In genomic region chr10:115958043-115958442, GRCh38 we compare ENCODE assay signal across 1 cellular context.
TF ChIP-seq lines count a peak whose summit lies in the region.

No MANE protein-coding gene starts in this region.

TF ChIP-seq in WTC11, 78 proteins besides CTCF, POLR2A, EP300 and RAD21 (continued from another document):
- TF ChIP-seq ERG (CRISPR knock-in tag; IDR thresholded peaks at IDR 0.05) = no peak
- no peak for TF ChIP-seq ZBTB43 (CRISPR knock-in tag; IDR thresholded peaks at IDR 0.05)
- no peak for TF ChIP-seq FOXP4 (CRISPR knock-in tag; IDR thresholded peaks at IDR 0.05)
